20 cellular contexts compared by ENCODE assay signal in the genomic region with DNA sequence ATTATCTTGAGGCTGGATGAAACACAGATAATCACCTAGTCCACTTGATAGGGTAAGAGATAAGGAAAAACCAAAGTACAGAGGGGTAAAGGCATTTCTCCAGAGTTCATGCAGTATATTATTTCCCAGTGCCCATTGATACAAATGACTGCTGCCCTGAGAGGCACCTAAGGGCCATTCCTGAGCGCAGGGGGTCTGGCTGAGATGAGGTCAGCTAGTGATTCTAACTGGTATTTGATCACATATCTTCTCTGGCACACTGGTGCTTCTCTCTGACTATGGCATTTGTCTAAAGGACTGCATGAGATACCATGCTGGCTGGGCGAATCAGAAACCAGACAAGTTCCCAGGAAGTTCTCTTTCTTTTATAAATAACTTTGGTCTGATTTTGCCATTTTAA.
DNase-seq lines count a peak whose midpoint lies in the region; ATAC-seq, FAIRE-seq and TF ChIP-seq lines count a peak whose summit lies in the region.
"Had no signal": no experiment of that assay in that cellular context is flagged by ENCODE, and none has a peak within 500 bp of the region (broad histone marks: within the 10 kb centered on the region; RNA-seq: fewer than 3 reads in every experiment).

No MANE protein-coding gene starts in this region.

- no peaks in the 10 kb centered on the region for H3K9me3 Mint-ChIP-seq in neural crest cell
- H3K9me3 Mint-ChIP-seq: CD4-positive, alpha-beta memory T cell; H9 had no signal

- H3K27ac ChIP-seq in left ventricle myocardium inferior (replicated peaks) (peak overlapping the region; percentile 9), heart left ventricle (peak overlapping the region in 2 of 12 donors; percentile 32 to 41), suprapubic skin (no peak overlapping the region)
- H3K27ac ChIP-seq: BLaER1 had no signal

- H3K9me3 ChIP-seq in left ventricle myocardium inferior (replicated peaks) = no peaks in the 10 kb centered on the region
- H3K9me3 ChIP-seq in heart left ventricle = no peaks in the 10 kb centered on the region
- no peaks in the 10 kb centered on the region for H3K9me3 ChIP-seq in T-helper 17 cell (ENCODE audit: control insufficient read depth, low read length, poor library complexity, severe bottlenecking)
- no peaks in the 10 kb centered on the region for H3K9me3 ChIP-seq in suprapubic skin
- H3K9me3 ChIP-seq: BLaER1 had no signal

- FAIRE-seq in HTR-8/SVneo (lab: Jason Lieb, UNC) = no peak
- FAIRE-seq: G401.6, GM12891, GM19239, H1 had no signal

- DNase-seq in left ventricle myocardium inferior = no peak
- DNase-seq in heart left ventricle = no peak
- no peak for DNase-seq in T-helper 17 cell
- no peak for DNase-seq in neural crest cell (ENCODE audit: low read depth, low spot score)
- DNase-seq in HTR-8/SVneo (ENCODE audit: insufficient read length, low spot score) = no peak
- no peak for DNase-seq in NCI-H2171 (lab: John Stamatoyannopoulos, UW)
- no peak for DNase-seq in NCI-H82 (lab: John Stamatoyannopoulos, UW)
- DNase-seq in suprapubic skin (ENCODE audit: low spot score in 2 of 2) = no peak
- DNase-seq: 8988T; Calu3; CD4-positive, alpha-beta memory T cell; DMS79 treated with DMSO at 0.1 percent for 48 hours; EL; H9 had no signal

- H3K36me3 Mint-ChIP-seq in T-helper 17 cell (ENCODE audit: low read depth) = peaks cover 6% of the 10 kb centered on the region
- H3K36me3 Mint-ChIP-seq in neural crest cell (ENCODE audit: low read depth) = peaks cover 3% of the 10 kb centered on the region

- 77 to 90% (median 84%) methylated on average over 2 of the region's 2 CpGs for WGBS in heart left ventricle, 4 donors
- 85% methylated on average over 2 of the region's 2 CpGs for WGBS in suprapubic skin

- H3K4me1 ChIP-seq in left ventricle myocardium inferior (peaks cover 62% of the 10 kb centered on the region), heart left ventricle (peaks cover 0 to 56% (median 17%) of the 10 kb centered on the region in 12 donors), suprapubic skin (peaks cover 17% of the 10 kb centered on the region)
- H3K4me1 ChIP-seq: BLaER1 had no signal

- intact Hi-C loops in left ventricle myocardium inferior (cut with micrococcal nuclease) = no loop called here
- intact Hi-C loops in heart left ventricle (cut with DNase I) = loop anchor here in 8 of 10 donors (2.0 to 10.0 kb wide), 5 partner anchors 233 to 663 kb away; no protein-coding TSS in a partner anchor

- no peak for TF ChIP-seq EP300 in suprapubic skin (IDR thresholded peaks at IDR 0.05)

- peaks cover 5% of the 10 kb centered on the region for H3K4me1 Mint-ChIP-seq in T-helper 17 cell
- no peaks in the 10 kb centered on the region for H3K4me1 Mint-ChIP-seq in neural crest cell
- H3K4me1 Mint-ChIP-seq: CD14-positive monocyte, H9 had no signal

- H3K27ac Mint-ChIP-seq in T-helper 17 cell (peak overlapping the region; percentile 73), neural crest cell (ENCODE audit: unreplicated experiment) (peak overlapping the region; percentile 20)
- H3K27ac Mint-ChIP-seq: CD14-positive monocyte, H9 had no signal

- no peak overlapping the region for H3K4me3 ChIP-seq in left ventricle myocardium inferior
- no peak overlapping the region for H3K4me3 ChIP-seq in heart left ventricle
- H3K4me3 ChIP-seq in suprapubic skin = no peak overlapping the region
- H3K4me3 ChIP-seq: BLaER1 had no signal

- no peak for TF ChIP-seq POLR2A in heart left ventricle (IDR thresholded peaks at IDR 0.05)
- TF ChIP-seq POLR2A in suprapubic skin (IDR thresholded peaks at IDR 0.05) = no peak

- H3K36me3 ChIP-seq in left ventricle myocardium inferior (peaks cover 53% of the 10 kb centered on the region), heart left ventricle (peaks cover 0 to 98% (median 78%) of the 10 kb centered on the region in 9 donors), suprapubic skin (peaks cover 71% of the 10 kb centered on the region)

- H3K27me3 ChIP-seq in left ventricle myocardium inferior (ENCODE audit: low read depth) = no peaks in the 10 kb centered on the region
- no peaks in the 10 kb centered on the region for H3K27me3 ChIP-seq in heart left ventricle
- H3K27me3 ChIP-seq in suprapubic skin = no peaks in the 10 kb centered on the region
- H3K27me3 ChIP-seq: BLaER1 had no signal

- TF ChIP-seq CTCF in left ventricle myocardium inferior (IDR thresholded peaks at IDR 0.05; ENCODE audit: borderline replicate concordance) (no peak), heart left ventricle (IDR thresholded peaks at IDR 0.05) (no peak), neural crest cell (conservative IDR thresholded peaks at IDR 0.05) (no peak), suprapubic skin (IDR thresholded peaks at IDR 0.05) (no peak)

- ATAC-seq in heart left ventricle (no peak), T-helper 17 cell (no peak)

- H3K4me3 Mint-ChIP-seq in T-helper 17 cell (no peak overlapping the region), neural crest cell (no peak overlapping the region)
- H3K4me3 Mint-ChIP-seq: CD14-positive monocyte; CD4-positive, alpha-beta memory T cell; H9 had no signal

- H3K27me3 Mint-ChIP-seq in T-helper 17 cell = no peaks in the 10 kb centered on the region
- no peaks in the 10 kb centered on the region for H3K27me3 Mint-ChIP-seq in neural crest cell (ENCODE audit: low read depth)
- H3K27me3 Mint-ChIP-seq: CD4-positive, alpha-beta memory T cell had no signal
